ENCODE assay signal across 8 cellular contexts in the genomic region with DNA sequence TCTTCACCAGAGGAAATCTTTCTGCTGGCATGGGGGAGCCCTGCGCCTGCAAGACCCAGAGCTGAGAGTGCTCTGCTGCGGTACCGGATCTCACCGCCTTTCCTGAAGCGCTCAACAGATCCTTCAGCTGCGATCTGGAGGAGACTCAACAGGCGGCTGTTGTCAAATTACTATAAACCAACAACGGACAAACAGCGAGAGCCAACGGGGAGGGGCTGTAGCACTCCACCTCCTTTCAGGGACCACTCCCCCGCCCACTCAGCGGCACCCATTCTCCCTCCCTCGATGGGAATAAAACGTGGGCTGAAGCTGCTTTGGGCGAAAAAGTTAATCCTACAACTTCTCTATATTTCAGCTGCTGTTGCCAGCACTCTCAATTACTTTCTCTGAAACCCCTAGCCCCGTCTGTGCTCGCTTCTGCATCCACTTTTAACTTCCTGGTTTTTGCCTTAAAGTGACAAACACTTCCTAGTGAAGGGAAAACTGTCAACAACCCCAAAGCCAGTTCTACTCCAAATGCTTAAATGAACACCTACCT. TPM values are rescaled to one million over a fixed set of nuclear protein-coding genes. Genes with fewer than 3 reads are reported as not detected.
DNase-seq lines count a peak whose midpoint lies in the region; ATAC-seq lines count a peak whose summit lies in the region.

A gene with protein sequence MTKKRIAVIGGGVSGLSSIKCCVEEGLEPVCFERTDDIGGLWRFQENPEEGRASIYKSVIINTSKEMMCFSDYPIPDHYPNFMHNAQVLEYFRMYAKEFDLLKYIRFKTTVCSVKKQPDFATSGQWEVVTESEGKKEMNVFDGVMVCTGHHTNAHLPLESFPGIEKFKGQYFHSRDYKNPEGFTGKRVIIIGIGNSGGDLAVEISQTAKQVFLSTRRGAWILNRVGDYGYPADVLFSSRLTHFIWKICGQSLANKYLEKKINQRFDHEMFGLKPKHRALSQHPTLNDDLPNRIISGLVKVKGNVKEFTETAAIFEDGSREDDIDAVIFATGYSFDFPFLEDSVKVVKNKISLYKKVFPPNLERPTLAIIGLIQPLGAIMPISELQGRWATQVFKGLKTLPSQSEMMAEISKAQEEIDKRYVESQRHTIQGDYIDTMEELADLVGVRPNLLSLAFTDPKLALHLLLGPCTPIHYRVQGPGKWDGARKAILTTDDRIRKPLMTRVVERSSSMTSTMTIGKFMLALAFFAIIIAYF (minus strand): TSS at position 147 of the 538 bp plus-strand sequence. CDS start 310 bp downstream, outside the sequence.

- POLR2A ChIA-PET in activated CD4-positive, alpha-beta memory T cell treated with anti-CD3 and anti-CD28 coated beads, Interleukin-2, amount 10 ng/mL, durations not matched to agents 7 days and 5 days (lab: Charles Lee), result interaction anchor here (1.0 to 2.0 kb wide), 4 partner anchors 17 to 141 kb away, joined by 3 to 19 read pairs (median 6); partner anchors contain the start of genes CHD1L and PRKAB2

- H3K4me1 ChIP-seq in HAP-1, result no peaks in the 10 kb centered on the region; the same call in 1 of the 2 replicates

- in situ Hi-C loops in HAP-1 (cut with MboI; ENCODE audit: low sequenced_read_pairs), result no loop called here

- no peaks in the 10 kb centered on the region for H3K36me3 ChIP-seq in HAP-1 (replicated peaks)

- peaks cover 1% of the 10 kb centered on the region for H3K27me3 Mint-ChIP-seq in activated CD4-positive, alpha-beta memory T cell treated with anti-CD3 and anti-CD28 coated beads, Interleukin-2, amount 10 ng/mL, durations not matched to agents 7 days and 5 days
- no peaks in the 10 kb centered on the region for H3K27me3 Mint-ChIP-seq in effector memory CD8-positive, alpha-beta T cell

- CTCF ChIA-PET in activated CD4-positive, alpha-beta memory T cell treated with anti-CD3 and anti-CD28 coated beads, Interleukin-2, amount 10 ng/mL, durations not matched to agents 7 days and 5 days (lab: Charles Lee), result interaction anchor here (0.7 to 1.3 kb wide), 6 partner anchors 17 to 236 kb away, joined by 3 to 8 read pairs (median 4); partner anchors contain the start of genes CHD1L and PRKAB2

- peak within 1 kb of the TSS; percentile 89 for H3K4me3 Mint-ChIP-seq in activated CD4-positive, alpha-beta memory T cell treated with anti-CD3 and anti-CD28 coated beads, Interleukin-2, amount 10 ng/mL, durations not matched to agents 7 days and 5 days
- H3K4me3 Mint-ChIP-seq in effector memory CD8-positive, alpha-beta T cell, result peak within 1 kb of the TSS; percentile 91 to 94

- ATAC-seq in effector memory CD8-positive, alpha-beta T cell (replicated peaks), result peak; percentile 97
- ATAC-seq in HG03469 (IDR thresholded peaks at IDR 0.05; ENCODE audit: unreplicated experiment), result no peak

- H3K9me3 Mint-ChIP-seq in activated CD4-positive, alpha-beta memory T cell treated with anti-CD3 and anti-CD28 coated beads, Interleukin-2, amount 10 ng/mL, durations not matched to agents 7 days and 5 days, result no peaks in the 10 kb centered on the region
- H3K9me3 Mint-ChIP-seq in effector memory CD8-positive, alpha-beta T cell, result no peaks in the 10 kb centered on the region

- peak within 1 kb of the TSS; percentile 44 for H3K27ac Mint-ChIP-seq in activated CD4-positive, alpha-beta memory T cell treated with anti-CD3 and anti-CD28 coated beads, Interleukin-2, amount 10 ng/mL, durations not matched to agents 7 days and 5 days
- H3K27ac Mint-ChIP-seq in effector memory CD8-positive, alpha-beta T cell, result peak within 1 kb of the TSS; percentile 90 to 96

- H3K4me1 Mint-ChIP-seq in activated CD4-positive, alpha-beta memory T cell treated with anti-CD3 and anti-CD28 coated beads, Interleukin-2, amount 10 ng/mL, durations not matched to agents 7 days and 5 days, result peaks cover 18% of the 10 kb centered on the region
- H3K4me1 Mint-ChIP-seq in effector memory CD8-positive, alpha-beta T cell (ENCODE audit: low read depth in 2 of 2), result peaks cover 16 to 18% of the 10 kb centered on the region in 2 donors

- no peaks in the 10 kb centered on the region for H3K9me3 ChIP-seq in HAP-1

- H3K27me3 ChIP-seq in HAP-1 (ENCODE audit: low read depth), result no peaks in the 10 kb centered on the region

- DNase-seq in ELF-1 (ENCODE audit: low read depth, low spot score) (peak; percentile 84), HAP-1 (ENCODE audit: low spot score in 2 of 2) (peak; percentile 31 to 64), NCI-H2107 treated with DMSO at 0.1 percent for 48 hours (lab: John Stamatoyannopoulos, UW; ENCODE audit: unreplicated experiment) (peak; percentile 53), medulla oblongata (ENCODE audit: extremely low spot score) (peak; percentile 74)
- DNase-seq in activated CD4-positive, alpha-beta memory T cell treated with anti-CD3 and anti-CD28 coated beads, Interleukin-2, amount 10 ng/mL, durations not matched to agents 7 days and 5 days, result peak; percentile 61
- peak; percentile 38 to 45 (median 41) for DNase-seq in effector memory CD8-positive, alpha-beta T cell
- DNase-seq in stimulated activated CD8-positive, alpha-beta memory T cell treated with anti-CD3 and anti-CD28 coated beads, Interleukin-12 subunit alpha, Interleukin-12 subunit beta, amount 100 ng/mL, for 4 hours (ENCODE audit: low read depth), result peak; percentile 14

- peak within 1 kb of the TSS; percentile 29 for H3K4me3 ChIP-seq in HAP-1

- peaks cover 3% of the 10 kb centered on the region for H3K36me3 Mint-ChIP-seq in activated CD4-positive, alpha-beta memory T cell treated with anti-CD3 and anti-CD28 coated beads, Interleukin-2, amount 10 ng/mL, durations not matched to agents 7 days and 5 days (ENCODE audit: low read depth)
- no peaks in the 10 kb centered on the region for H3K36me3 Mint-ChIP-seq in effector memory CD8-positive, alpha-beta T cell (ENCODE audit: insufficient read depth)

RNA-seq across cellular contexts. Expression of the gene that starts here (rescaled TPM):
- total RNA-seq in activated CD4-positive, alpha-beta memory T cell treated with anti-CD3 and anti-CD28 coated beads, Interleukin-2, amount 10 ng/mL, durations not matched to agents 7 days and 5 days, result under 1 TPM; 0.53 to 0.73 TPM

Comparison
In these comparisons a context has a peak if more than half of its experiments do, and no peak if none do; other contexts are left out.
1. Peak in DNase-seq in activated CD4-positive, alpha-beta memory T cell treated with anti-CD3 and anti-CD28 coated beads, Interleukin-2, amount 10 ng/mL, durations not matched to agents 7 days and 5 days; RNA of the gene not detected or under 1 TPM.
2. DNase-seq: peak in every context shown above with its lines; median percentile 84 in ELF-1; 74 in medulla oblongata; 61 in activated CD4-positive, alpha-beta memory T cell treated with anti-CD3 and anti-CD28 coated beads, Interleukin-2, amount 10 ng/mL, durations not matched to agents 7 days and 5 days; 53 in NCI-H2107 treated with DMSO at 0.1 percent for 48 hours; 48 in HAP-1; 41 in effector memory CD8-positive, alpha-beta T cell; 14 in stimulated activated CD8-positive, alpha-beta memory T cell treated with anti-CD3 and anti-CD28 coated beads, Interleukin-12 subunit alpha, Interleukin-12 subunit beta, amount 100 ng/mL, for 4 hours.